38 cellular contexts compared by ENCODE assay signal in the genomic region with DNA sequence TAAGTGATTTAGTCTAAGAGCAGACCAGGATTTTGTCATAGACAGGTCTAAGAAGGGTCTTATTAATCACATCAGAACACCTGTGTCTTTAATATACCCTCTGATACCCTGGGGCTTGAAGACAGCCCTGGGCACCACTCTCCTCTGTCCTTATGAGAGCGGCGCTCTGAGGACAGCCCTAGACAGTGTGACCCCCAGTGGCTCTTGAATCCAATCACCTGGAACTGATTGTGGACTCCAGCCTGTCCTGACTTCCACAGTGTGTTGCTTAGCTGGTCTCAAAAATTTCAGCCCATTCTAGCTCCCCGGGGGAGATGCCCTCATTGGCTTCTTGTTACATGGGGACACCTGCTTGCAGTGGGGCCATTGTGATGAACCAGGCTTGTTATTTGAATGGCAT.
"Had no signal": no experiment of that assay in that cellular context is flagged by ENCODE, and none has a peak within 500 bp of the region (broad histone marks: within the 10 kb centered on the region; RNA-seq: fewer than 3 reads in every experiment).

No MANE protein-coding gene starts in this region.

- H3K4me1 ChIP-seq: ascending aorta, SJSA1 had no signal

- H3K4me1 Mint-ChIP-seq: activated B cell treated with CpG ODN at 0.5 μM for 24 hours; activated naive CD4-positive, alpha-beta T cell treated with anti-CD3 and anti-CD28 coated beads, Interleukin-2, amount 50 U/mL, for 24 hours; activated naive CD8-positive, alpha-beta T cell treated with anti-CD3 and anti-CD28 coated beads, Interleukin-2, amount 10 ng/mL, durations not matched to agents 7 days and 5 days; central memory CD8-positive, alpha-beta T cell had no signal

- H3K9me3 Mint-ChIP-seq: activated B cell treated with CpG ODN at 0.5 μM for 24 hours; activated CD4-positive, alpha-beta memory T cell treated with anti-CD3 and anti-CD28 coated beads for 36 hours; activated naive CD4-positive, alpha-beta T cell treated with anti-CD3 and anti-CD28 coated beads, Interleukin-2, amount 50 U/mL, for 24 hours; activated naive CD8-positive, alpha-beta T cell treated with anti-CD3 and anti-CD28 coated beads, Interleukin-2, amount 10 ng/mL, durations not matched to agents 7 days and 5 days; activated T-cell treated with anti-CD3 and anti-CD28 coated beads, Interleukin-2, amount 50 U/mL, for 4 hours; activated T-helper 1 cell treated with anti-CD3 and anti-CD28 coated beads, Interleukin-12 subunit alpha, Interleukin-12 subunit beta, Interleukin-2, Interleukin-4 antibody, amounts not matched to agents 30 ng/mL and 10 ng/mL and 1 ng/mL, durations not matched to agents 14 hours and 24 hours and 36 hours; central memory CD8-positive, alpha-beta T cell; T-helper 1 cell treated with Interleukin-12 subunit alpha and Interleukin-12 subunit beta and Interleukin-4 antibody, amounts not matched to agents 30 μg/mL and 1 μg/mL, for 36 hours; T-helper 2 cell treated with Interferon-gamma antibody and Interleukin-4, amounts not matched to agents 5 μg/mL and 100 μg/mL, for 36 hours had no signal

- H3K36me3 Mint-ChIP-seq: activated CD4-positive, alpha-beta memory T cell treated with anti-CD3 and anti-CD28 coated beads for 36 hours; activated naive CD4-positive, alpha-beta T cell treated with anti-CD3 and anti-CD28 coated beads, Interleukin-2, amount 50 U/mL, for 24 hours; activated naive CD8-positive, alpha-beta T cell treated with anti-CD3 and anti-CD28 coated beads, Interleukin-2, amount 10 ng/mL, durations not matched to agents 7 days and 5 days had no signal

- H3K4me3 Mint-ChIP-seq: activated B cell treated with CpG ODN at 0.5 μM for 24 hours; activated CD4-positive, alpha-beta memory T cell treated with anti-CD3 and anti-CD28 coated beads for 36 hours; activated naive CD4-positive, alpha-beta T cell treated with anti-CD3 and anti-CD28 coated beads, Interleukin-2, amount 50 U/mL, for 24 hours; activated naive CD8-positive, alpha-beta T cell treated with anti-CD3 and anti-CD28 coated beads, Interleukin-2, amount 10 ng/mL, durations not matched to agents 7 days and 5 days; activated T-cell treated with anti-CD3 and anti-CD28 coated beads, Interleukin-2, amount 50 U/mL, for 4 hours; activated T-helper 1 cell treated with anti-CD3 and anti-CD28 coated beads, Interleukin-12 subunit alpha, Interleukin-12 subunit beta, Interleukin-2, Interleukin-4 antibody, amounts not matched to agents 30 ng/mL and 10 ng/mL and 1 ng/mL, durations not matched to agents 14 hours and 24 hours and 36 hours; central memory CD8-positive, alpha-beta T cell; T-helper 1 cell treated with Interleukin-12 subunit alpha and Interleukin-12 subunit beta and Interleukin-4 antibody, amounts not matched to agents 30 μg/mL and 1 μg/mL, for 36 hours; T-helper 2 cell treated with Interferon-gamma antibody and Interleukin-4, amounts not matched to agents 5 μg/mL and 100 μg/mL, for 36 hours had no signal

- ATAC-seq: activated T-cell treated with anti-CD3 and anti-CD28 coated beads, Interleukin-2, amount 50 U/mL, for 4 hours; PC-3 had no signal

- H3K36me3 ChIP-seq: ascending aorta, cardiac muscle cell, MG63, Peyer's patch, SJSA1 had no signal

- H3K9me3 ChIP-seq: ascending aorta, MG63, Peyer's patch, SJSA1, SK-N-SH had no signal

- H3K4me3 ChIP-seq: ascending aorta, cardiac muscle cell, MG63, Peyer's patch, SJSA1 had no signal

- H3K27ac ChIP-seq: ascending aorta, cardiac muscle cell, Peyer's patch, SJSA1 had no signal

- H3K27me3 ChIP-seq: ascending aorta, cardiac muscle cell, MG63, Peyer's patch had no signal

- H3K27ac Mint-ChIP-seq: activated B cell treated with CpG ODN at 0.5 μM for 24 hours; activated CD4-positive, alpha-beta memory T cell treated with anti-CD3 and anti-CD28 coated beads for 36 hours; activated naive CD4-positive, alpha-beta T cell treated with anti-CD3 and anti-CD28 coated beads, Interleukin-2, amount 50 U/mL, for 24 hours; activated naive CD8-positive, alpha-beta T cell treated with anti-CD3 and anti-CD28 coated beads, Interleukin-2, amount 10 ng/mL, durations not matched to agents 7 days and 5 days; T-helper 2 cell treated with Interferon-gamma antibody and Interleukin-4, amounts not matched to agents 5 μg/mL and 100 μg/mL, for 36 hours had no signal

- DNase-seq: activated B cell treated with CpG ODN at 0.5 μM for 24 hours; activated CD4-positive, alpha-beta memory T cell treated with anti-CD3 and anti-CD28 coated beads for 36 hours; activated CD4-positive, alpha-beta T cell treated with anti-CD3 and anti-CD28 coated beads for 4 hours; activated CD4-positive, alpha-beta T cell treated with anti-CD3 and anti-CD28 coated beads, Interleukin-2, amount 50 U/mL, for 1 hour; activated CD4-positive, CD25-positive, alpha-beta regulatory T cell treated with anti-CD3 and anti-CD28 coated beads, Interleukin-2, amount 50 U/mL, for 72 hours; activated CD8-positive, alpha-beta memory T cell treated with anti-CD3 and anti-CD28 coated beads, Interleukin-2, amount 50 U/mL, for 4 hours; activated effector memory CD4-positive, alpha-beta T cell treated with anti-CD3 and anti-CD28 coated beads, Interleukin-2, amount 50 U/mL, for 16 hours; activated naive CD4-positive, alpha-beta T cell; activated naive CD8-positive, alpha-beta T cell treated with anti-CD3 and anti-CD28 coated beads, Interleukin-2, amount 10 ng/mL, durations not matched to agents 7 days and 5 days; activated T-cell treated with anti-CD3 and anti-CD28 coated beads for 4 hours; activated T-cell treated with anti-CD3 and anti-CD28 coated beads, Interleukin-2, amount 50 U/mL, for 4 hours; amygdala; Kasumi-1; KBM-7; MG63; NCI-H1048; NCI-H1105 treated with DMSO at 0.1 percent for 48 hours; NCI-H1436; NCI-H187; NCI-H2029 treated with DMSO at 0.1 percent for 48 hours; NCI-H2171 treated with DMSO at 0.1 percent for 48 hours; NCI-H2227 treated with DMSO at 0.1 percent for 48 hours; NCI-H524 treated with DMSO at 0.1 percent for 48 hours; NCI-H748 treated with DMSO at 0.1 percent for 48 hours; NK-92 treated with Interleukin-12 subunit alpha and Interleukin-12 subunit beta, amount 100 ng/mL, for 24 hours; PC-3; Peyer's patch; RPMI8226; SHP77 treated with DMSO at 0.1 percent for 48 hours; SK-N-SH had no signal
